In the genomic region with DNA sequence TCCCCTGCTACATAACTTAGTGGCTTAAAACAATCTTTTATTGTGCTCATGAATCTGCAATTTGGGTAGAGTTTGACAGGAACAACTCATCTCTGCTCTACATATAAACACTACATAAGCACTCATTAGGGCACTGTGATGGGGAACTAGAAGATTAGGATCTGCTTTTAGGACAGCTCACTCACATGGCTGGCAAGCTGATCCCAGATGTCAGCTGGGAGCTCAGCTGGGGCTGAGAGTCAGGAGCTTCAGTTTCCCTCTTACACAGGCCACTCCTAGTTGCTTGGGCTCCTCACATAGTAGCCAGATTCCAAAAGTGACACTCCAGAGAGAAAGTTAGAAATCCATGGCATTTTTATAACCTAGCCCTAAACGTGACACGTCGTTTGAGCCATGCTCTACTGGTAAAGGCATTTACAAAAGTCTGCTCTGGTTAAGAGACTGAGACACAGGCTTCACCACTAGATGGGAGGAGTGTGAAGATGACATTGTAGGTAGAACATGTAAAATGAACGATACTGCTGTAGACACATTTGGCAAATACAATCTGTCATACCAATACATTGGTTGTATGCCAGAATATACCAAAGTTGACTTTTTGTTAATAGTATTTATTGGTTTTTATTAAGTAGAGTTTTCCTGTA, we compare ENCODE assay signal across 1 cellular context.
TF ChIP-seq lines count a peak whose summit lies in the region.

No MANE protein-coding gene starts in this region.

TF ChIP-seq in K562, 482 proteins besides CTCF, POLR2A, EP300 and RAD21 (continued from another document and continues in another):
- TF ChIP-seq, protein P1, sequence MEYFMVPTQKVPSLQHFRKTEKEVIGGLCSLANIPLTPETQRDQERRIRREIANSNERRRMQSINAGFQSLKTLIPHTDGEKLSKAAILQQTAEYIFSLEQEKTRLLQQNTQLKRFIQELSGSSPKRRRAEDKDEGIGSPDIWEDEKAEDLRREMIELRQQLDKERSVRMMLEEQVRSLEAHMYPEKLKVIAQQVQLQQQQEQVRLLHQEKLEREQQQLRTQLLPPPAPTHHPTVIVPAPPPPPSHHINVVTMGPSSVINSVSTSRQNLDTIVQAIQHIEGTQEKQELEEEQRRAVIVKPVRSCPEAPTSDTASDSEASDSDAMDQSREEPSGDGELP (CRISPR knock-in tag; IDR thresholded peaks at IDR 0.05; ENCODE audit: borderline replicate concordance): peak; percentile 86
- no peak for TF ChIP-seq PATZ1 (CRISPR knock-in tag; IDR thresholded peaks at IDR 0.05; ENCODE audit: borderline replicate concordance)
- TF ChIP-seq, protein P2, sequence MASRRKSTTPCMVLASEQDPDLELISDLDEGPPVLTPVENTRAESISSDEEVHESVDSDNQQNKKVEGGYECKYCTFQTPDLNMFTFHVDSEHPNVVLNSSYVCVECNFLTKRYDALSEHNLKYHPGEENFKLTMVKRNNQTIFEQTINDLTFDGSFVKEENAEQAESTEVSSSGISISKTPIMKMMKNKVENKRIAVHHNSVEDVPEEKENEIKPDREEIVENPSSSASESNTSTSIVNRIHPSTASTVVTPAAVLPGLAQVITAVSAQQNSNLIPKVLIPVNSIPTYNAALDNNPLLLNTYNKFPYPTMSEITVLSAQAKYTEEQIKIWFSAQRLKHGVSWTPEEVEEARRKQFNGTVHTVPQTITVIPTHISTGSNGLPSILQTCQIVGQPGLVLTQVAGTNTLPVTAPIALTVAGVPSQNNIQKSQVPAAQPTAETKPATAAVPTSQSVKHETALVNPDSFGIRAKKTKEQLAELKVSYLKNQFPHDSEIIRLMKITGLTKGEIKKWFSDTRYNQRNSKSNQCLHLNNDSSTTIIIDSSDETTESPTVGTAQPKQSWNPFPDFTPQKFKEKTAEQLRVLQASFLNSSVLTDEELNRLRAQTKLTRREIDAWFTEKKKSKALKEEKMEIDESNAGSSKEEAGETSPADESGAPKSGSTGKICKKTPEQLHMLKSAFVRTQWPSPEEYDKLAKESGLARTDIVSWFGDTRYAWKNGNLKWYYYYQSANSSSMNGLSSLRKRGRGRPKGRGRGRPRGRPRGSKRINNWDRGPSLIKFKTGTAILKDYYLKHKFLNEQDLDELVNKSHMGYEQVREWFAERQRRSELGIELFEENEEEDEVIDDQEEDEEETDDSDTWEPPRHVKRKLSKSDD (conservative IDR thresholded peaks at IDR 0.05; ENCODE audit: low read length): no peak
- peak; percentile 81 for TF ChIP-seq DACH1 (IDR thresholded peaks at IDR 0.05; ENCODE audit: partially characterized antibody)
- no peak for TF ChIP-seq SRF (CRISPR knock-in tag; IDR thresholded peaks at IDR 0.05)
- no peak for TF ChIP-seq KLF6 (CRISPR knock-in tag; IDR thresholded peaks at IDR 0.05; ENCODE audit: borderline replicate concordance)
- no peak for TF ChIP-seq HDAC3 (IDR thresholded peaks at IDR 0.05; ENCODE audit: borderline replicate concordance, partially characterized antibody)
- no peak for TF ChIP-seq ETS2 (tag; IDR thresholded peaks at IDR 0.05; ENCODE audit: borderline replicate concordance, poor library complexity, severe bottlenecking)
- no peak for TF ChIP-seq SRSF1 (IDR thresholded peaks at IDR 0.05; ENCODE audit: low read depth, low read length)
- TF ChIP-seq, protein P3, sequence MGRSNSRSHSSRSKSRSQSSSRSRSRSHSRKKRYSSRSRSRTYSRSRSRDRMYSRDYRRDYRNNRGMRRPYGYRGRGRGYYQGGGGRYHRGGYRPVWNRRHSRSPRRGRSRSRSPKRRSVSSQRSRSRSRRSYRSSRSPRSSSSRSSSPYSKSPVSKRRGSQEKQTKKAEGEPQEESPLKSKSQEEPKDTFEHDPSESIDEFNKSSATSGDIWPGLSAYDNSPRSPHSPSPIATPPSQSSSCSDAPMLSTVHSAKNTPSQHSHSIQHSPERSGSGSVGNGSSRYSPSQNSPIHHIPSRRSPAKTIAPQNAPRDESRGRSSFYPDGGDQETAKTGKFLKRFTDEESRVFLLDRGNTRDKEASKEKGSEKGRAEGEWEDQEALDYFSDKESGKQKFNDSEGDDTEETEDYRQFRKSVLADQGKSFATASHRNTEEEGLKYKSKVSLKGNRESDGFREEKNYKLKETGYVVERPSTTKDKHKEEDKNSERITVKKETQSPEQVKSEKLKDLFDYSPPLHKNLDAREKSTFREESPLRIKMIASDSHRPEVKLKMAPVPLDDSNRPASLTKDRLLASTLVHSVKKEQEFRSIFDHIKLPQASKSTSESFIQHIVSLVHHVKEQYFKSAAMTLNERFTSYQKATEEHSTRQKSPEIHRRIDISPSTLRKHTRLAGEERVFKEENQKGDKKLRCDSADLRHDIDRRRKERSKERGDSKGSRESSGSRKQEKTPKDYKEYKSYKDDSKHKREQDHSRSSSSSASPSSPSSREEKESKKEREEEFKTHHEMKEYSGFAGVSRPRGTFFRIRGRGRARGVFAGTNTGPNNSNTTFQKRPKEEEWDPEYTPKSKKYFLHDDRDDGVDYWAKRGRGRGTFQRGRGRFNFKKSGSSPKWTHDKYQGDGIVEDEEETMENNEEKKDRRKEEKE (IDR thresholded peaks at IDR 0.05; ENCODE audit: borderline replicate concordance in 1 of 2, control insufficient read depth in 1 of 2, low read depth in 2 of 2, low read length in 1 of 2): no peak
- no peak for TF ChIP-seq MTA1 (IDR thresholded peaks at IDR 0.05; ENCODE audit: borderline replicate concordance)
- TF ChIP-seq FOS (IDR thresholded peaks at IDR 0.05; ENCODE audit: extremely low read depth, insufficient read length): no peak
- TF ChIP-seq CREM (IDR thresholded peaks at IDR 0.05; ENCODE audit: low read depth): no peak
- peak; percentile 49 for TF ChIP-seq MEIS2 (IDR thresholded peaks at IDR 0.05; ENCODE audit: partially characterized antibody)
- no peak for TF ChIP-seq CBX8 (IDR thresholded peaks at IDR 0.05; ENCODE audit: borderline replicate concordance, extremely low read depth, low read depth, low read length, poor library complexity, severe bottlenecking)
- TF ChIP-seq, protein P4, sequence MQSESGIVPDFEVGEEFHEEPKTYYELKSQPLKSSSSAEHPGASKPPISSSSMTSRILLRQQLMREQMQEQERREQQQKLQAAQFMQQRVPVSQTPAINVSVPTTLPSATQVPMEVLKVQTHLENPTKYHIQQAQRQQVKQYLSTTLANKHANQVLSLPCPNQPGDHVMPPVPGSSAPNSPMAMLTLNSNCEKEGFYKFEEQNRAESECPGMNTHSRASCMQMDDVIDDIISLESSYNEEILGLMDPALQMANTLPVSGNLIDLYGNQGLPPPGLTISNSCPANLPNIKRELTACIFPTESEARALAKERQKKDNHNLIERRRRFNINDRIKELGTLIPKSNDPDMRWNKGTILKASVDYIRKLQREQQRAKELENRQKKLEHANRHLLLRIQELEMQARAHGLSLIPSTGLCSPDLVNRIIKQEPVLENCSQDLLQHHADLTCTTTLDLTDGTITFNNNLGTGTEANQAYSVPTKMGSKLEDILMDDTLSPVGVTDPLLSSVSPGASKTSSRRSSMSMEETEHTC (IDR thresholded peaks at IDR 0.05): no peak
- TF ChIP-seq REST (CRISPR knock-in tag; IDR thresholded peaks at IDR 0.05; ENCODE audit: low read depth): no peak
- TF ChIP-seq ZBTB7A (IDR thresholded peaks at IDR 0.05; ENCODE audit: borderline replicate concordance, control insufficient read depth, low read depth, low read length): no peak
- no peak for TF ChIP-seq ZFP30 (CRISPR knock-in tag; IDR thresholded peaks at IDR 0.05; ENCODE audit: borderline replicate concordance)
- no peak for TF ChIP-seq ZNF436 (CRISPR knock-in tag; IDR thresholded peaks at IDR 0.05)
- TF ChIP-seq ZNF561 (CRISPR knock-in tag; conservative IDR thresholded peaks at IDR 0.05): no peak
- TF ChIP-seq FOSL1 (tag; conservative IDR thresholded peaks at IDR 0.05): peak; percentile 27; the same call in 1 of the 2 replicates
- no peak for TF ChIP-seq STAT6 (CRISPR knock-in tag; IDR thresholded peaks at IDR 0.05)
- peak; percentile 49 to 60; a peak in 3 of 4 replicates for TF ChIP-seq MNT (conservative IDR thresholded peaks at IDR 0.05)
- no peak for TF ChIP-seq ZNF174 (CRISPR knock-in tag; IDR thresholded peaks at IDR 0.05)
- TF ChIP-seq, protein P5, sequence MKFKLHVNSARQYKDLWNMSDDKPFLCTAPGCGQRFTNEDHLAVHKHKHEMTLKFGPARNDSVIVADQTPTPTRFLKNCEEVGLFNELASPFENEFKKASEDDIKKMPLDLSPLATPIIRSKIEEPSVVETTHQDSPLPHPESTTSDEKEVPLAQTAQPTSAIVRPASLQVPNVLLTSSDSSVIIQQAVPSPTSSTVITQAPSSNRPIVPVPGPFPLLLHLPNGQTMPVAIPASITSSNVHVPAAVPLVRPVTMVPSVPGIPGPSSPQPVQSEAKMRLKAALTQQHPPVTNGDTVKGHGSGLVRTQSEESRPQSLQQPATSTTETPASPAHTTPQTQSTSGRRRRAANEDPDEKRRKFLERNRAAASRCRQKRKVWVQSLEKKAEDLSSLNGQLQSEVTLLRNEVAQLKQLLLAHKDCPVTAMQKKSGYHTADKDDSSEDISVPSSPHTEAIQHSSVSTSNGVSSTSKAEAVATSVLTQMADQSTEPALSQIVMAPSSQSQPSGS (CRISPR knock-in tag; IDR thresholded peaks at IDR 0.05): no peak
- peak; percentile 76 for TF ChIP-seq GATA2 (CRISPR knock-in tag; IDR thresholded peaks at IDR 0.05)
- no peak for TF ChIP-seq POLR3A (IDR thresholded peaks at IDR 0.05; ENCODE audit: borderline replicate concordance, extremely low read depth, insufficient read depth, insufficient read length)
- no peak for TF ChIP-seq ZNF324 (CRISPR knock-in tag; IDR thresholded peaks at IDR 0.05)
- TF ChIP-seq TEAD4 (IDR thresholded peaks at IDR 0.05; ENCODE audit: low read length): 0 out of 2 replicates have a peak, but pooled peaks have one; percentile 4
- TF ChIP-seq TEAD4 (CRISPR knock-in tag; IDR thresholded peaks at IDR 0.05; ENCODE audit: borderline replicate concordance): no peak
- no peak for TF ChIP-seq FOXK1 (CRISPR knock-in tag; IDR thresholded peaks at IDR 0.05; ENCODE audit: borderline replicate concordance)
- no peak for TF ChIP-seq ZNF347 (CRISPR knock-in tag; IDR thresholded peaks at IDR 0.05; ENCODE audit: low read depth)
- TF ChIP-seq MYNN (IDR thresholded peaks at IDR 0.05): peak; percentile 49; the same call in 1 of the 2 replicates
- no peak for TF ChIP-seq MYNN (CRISPR knock-in tag; IDR thresholded peaks at IDR 0.05)
- peak; percentile 26 to 57; a peak in 2 of 4 replicates for TF ChIP-seq SIN3A (IDR thresholded peaks at IDR 0.05; ENCODE audit: borderline replicate concordance in 2 of 2, control insufficient read depth in 1 of 2, low read depth in 2 of 2, low read length in 2 of 2)
